In the genomic region with DNA sequence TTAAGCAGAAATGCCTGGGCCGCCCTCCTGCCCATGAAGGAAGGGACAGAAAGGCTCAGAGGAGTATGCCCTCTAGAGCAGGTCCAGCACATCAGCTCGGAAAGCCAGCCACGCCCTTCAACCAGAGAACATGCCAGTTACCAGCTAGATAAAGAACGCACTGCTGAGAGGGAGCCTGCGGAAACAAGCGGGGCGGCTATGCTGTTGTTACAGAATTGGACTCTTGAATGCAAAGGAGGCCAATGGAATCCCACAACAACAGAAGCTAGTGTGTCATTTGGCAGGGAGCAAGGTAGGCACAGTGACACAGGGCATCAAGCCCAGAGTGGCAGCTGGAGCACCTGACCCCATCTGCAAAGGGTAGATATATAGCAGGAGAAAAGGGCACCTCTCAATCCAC, we compare ENCODE assay signal across 20 cellular contexts.
DNase-seq lines count a peak whose midpoint lies in the region; ATAC-seq and TF ChIP-seq lines count a peak whose summit lies in the region.
"Had no signal": no experiment of that assay in that cellular context is flagged by ENCODE, and none has a peak within 500 bp of the region (broad histone marks: within the 10 kb centered on the region; RNA-seq: fewer than 3 reads in every experiment).

No MANE protein-coding gene starts in this region.

- H3K27me3 Mint-ChIP-seq in CD8-positive, alpha-beta memory T cell, result no peaks in the 10 kb centered on the region
- H3K27me3 Mint-ChIP-seq in natural killer cell treated with Interleukin-12 subunit alpha and Interleukin-12 subunit beta and Interleukin-15 and Interleukin-18, amount 100 ng/mL, for 72 hours, result no peaks in the 10 kb centered on the region
- H3K27me3 Mint-ChIP-seq: activated CD4-positive, alpha-beta memory T cell treated with anti-CD3 and anti-CD28 coated beads, Interleukin-2, amount 10 ng/mL, durations not matched to agents 7 days and 5 days had no signal

- no peaks in the 10 kb centered on the region for H3K9me3 ChIP-seq in CD8-positive, alpha-beta memory T cell (ENCODE audit: low read length)
- H3K9me3 ChIP-seq in Loucy (ENCODE audit: insufficient read depth, low read depth, low read length), result no peaks in the 10 kb centered on the region
- H3K9me3 ChIP-seq: Peyer's patch had no signal

- peak; percentile 86 for ATAC-seq in Right ventricle myocardium superior (ENCODE audit: poor library complexity)
- ATAC-seq in natural killer cell treated with Interleukin-12 subunit alpha and Interleukin-12 subunit beta and Interleukin-15 and Interleukin-18, amount 100 ng/mL, for 72 hours, result no peak
- ATAC-seq: stimulated activated naive CD8-positive, alpha-beta T cell treated with anti-CD3 and anti-CD28 coated beads, Interleukin-15, amount 100 ng/mL, for 72 hours; WTC11 had no signal

- 0 out of 2 replicates have a peak overlapping the region, but pooled peaks have one; percentile 16 for H2AFZ ChIP-seq in Loucy (ENCODE audit: low read length)

- H3K27ac ChIP-seq in CD8-positive, alpha-beta memory T cell (ENCODE audit: low read depth, low read length), result no peak overlapping the region
- H3K27ac ChIP-seq: Peyer's patch, SK-N-MC had no signal

- TF ChIP-seq CTCF in Loucy (conservative IDR thresholded peaks at IDR 0.05; ENCODE audit: low read length), result no peak

- intact Hi-C loops in Right ventricle myocardium superior (cut with DNase I), result no loop called here

- peaks cover 6% of the 10 kb centered on the region for H3K4me1 ChIP-seq in CD8-positive, alpha-beta memory T cell (ENCODE audit: insufficient read depth, low read length)
- H3K4me1 ChIP-seq in Loucy (ENCODE audit: insufficient read depth, low read length, poor library complexity, severe bottlenecking), result peaks cover 49% of the 10 kb centered on the region
- H3K4me1 ChIP-seq: Peyer's patch had no signal

- CTCF ChIA-PET in CD8-positive, alpha-beta memory T cell (lab: Charles Lee), result interaction anchor here (2.3 kb wide), 1 partner anchor 9 kb away, joined by 6 read pairs; no protein-coding TSS in a partner anchor

- H3K4me1 Mint-ChIP-seq in CD8-positive, alpha-beta memory T cell, result peaks cover 34 to 37% (median 35%) of the 10 kb centered on the region in 3 donors
- peaks cover 50 to 61% of the 10 kb centered on the region in 2 donors for H3K4me1 Mint-ChIP-seq in natural killer cell treated with Interleukin-12 subunit alpha and Interleukin-12 subunit beta and Interleukin-15 and Interleukin-18, amount 100 ng/mL, for 72 hours (ENCODE audit: low read depth in 2 of 2)

- peak overlapping the region; percentile 26 for H3K4me2 ChIP-seq in Loucy (ENCODE audit: low read depth, low read length, poor library complexity, severe bottlenecking)

- H3F3A ChIP-seq in Loucy (ENCODE audit: low read depth), result no peaks in the 10 kb centered on the region

- POLR2A ChIA-PET in CD8-positive, alpha-beta memory T cell (lab: Charles Lee), result no interaction called here

- no peaks in the 10 kb centered on the region for H4K20me1 ChIP-seq in Loucy (ENCODE audit: insufficient read depth, low read length, poor library complexity, severe bottlenecking)

- no peaks in the 10 kb centered on the region for H3K9me3 Mint-ChIP-seq in CD8-positive, alpha-beta memory T cell
- H3K9me3 Mint-ChIP-seq in natural killer cell treated with Interleukin-12 subunit alpha and Interleukin-12 subunit beta and Interleukin-15 and Interleukin-18, amount 100 ng/mL, for 72 hours, result no peaks in the 10 kb centered on the region
- H3K9me3 Mint-ChIP-seq: activated CD4-positive, alpha-beta memory T cell treated with anti-CD3 and anti-CD28 coated beads, Interleukin-2, amount 10 ng/mL, durations not matched to agents 7 days and 5 days; stimulated activated naive CD8-positive, alpha-beta T cell treated with anti-CD3 and anti-CD28 coated beads, Interleukin-15, amount 100 ng/mL, for 72 hours had no signal

- H3K36me3 Mint-ChIP-seq in CD8-positive, alpha-beta memory T cell, result peaks cover 3 to 15% (median 8%) of the 10 kb centered on the region in 3 donors
- H3K36me3 Mint-ChIP-seq in natural killer cell treated with Interleukin-12 subunit alpha and Interleukin-12 subunit beta and Interleukin-15 and Interleukin-18, amount 100 ng/mL, for 72 hours, result no peaks in the 10 kb centered on the region
- H3K36me3 Mint-ChIP-seq: WTC11 had no signal

- no peak overlapping the region for H3K4me3 ChIP-seq in CD8-positive, alpha-beta memory T cell (ENCODE audit: low read length)
- no peak overlapping the region for H3K4me3 ChIP-seq in Loucy (ENCODE audit: low read length, poor library complexity, severe bottlenecking)
- H3K4me3 ChIP-seq: dorsolateral prefrontal cortex, lung, Peyer's patch, SK-N-MC had no signal

- no peak overlapping the region for H3K4me3 Mint-ChIP-seq in CD8-positive, alpha-beta memory T cell
- H3K4me3 Mint-ChIP-seq in natural killer cell treated with Interleukin-12 subunit alpha and Interleukin-12 subunit beta and Interleukin-15 and Interleukin-18, amount 100 ng/mL, for 72 hours, result no peak overlapping the region
- H3K4me3 Mint-ChIP-seq: activated CD4-positive, alpha-beta memory T cell treated with anti-CD3 and anti-CD28 coated beads, Interleukin-2, amount 10 ng/mL, durations not matched to agents 7 days and 5 days; stimulated activated naive CD8-positive, alpha-beta T cell treated with anti-CD3 and anti-CD28 coated beads, Interleukin-15, amount 100 ng/mL, for 72 hours; WTC11 had no signal

- no peaks in the 10 kb centered on the region for H3K36me3 ChIP-seq in CD8-positive, alpha-beta memory T cell (ENCODE audit: insufficient read depth, low read length)
- no peaks in the 10 kb centered on the region for H3K36me3 ChIP-seq in Loucy (ENCODE audit: insufficient read depth, low read length)
- H3K36me3 ChIP-seq: Peyer's patch had no signal

- no peaks in the 10 kb centered on the region for H3K27me3 ChIP-seq in CD8-positive, alpha-beta memory T cell (ENCODE audit: insufficient read depth, low read length, poor library complexity, severe bottlenecking)
- H3K27me3 ChIP-seq in Loucy (ENCODE audit: insufficient read depth, low read length, poor library complexity, severe bottlenecking), result no peaks in the 10 kb centered on the region
- H3K27me3 ChIP-seq: dorsolateral prefrontal cortex, Peyer's patch had no signal

- peak overlapping the region in 5 of 8 donors; percentile 36 to 73 (median 64) for H3K27ac Mint-ChIP-seq in CD8-positive, alpha-beta memory T cell
- peak overlapping the region; percentile 31 to 51 for H3K27ac Mint-ChIP-seq in natural killer cell treated with Interleukin-12 subunit alpha and Interleukin-12 subunit beta and Interleukin-15 and Interleukin-18, amount 100 ng/mL, for 72 hours
- H3K27ac Mint-ChIP-seq: stimulated activated naive CD8-positive, alpha-beta T cell treated with anti-CD3 and anti-CD28 coated beads, Interleukin-15, amount 100 ng/mL, for 72 hours; WTC11 had no signal

- DNase-seq in CD8-positive, alpha-beta memory T cell, result no peak
- DNase-seq in Right ventricle myocardium superior (peak; percentile 56), H4 (ENCODE audit: low spot score) (no peak), DMS 273 (lab: John Stamatoyannopoulos, UW; ENCODE audit: unreplicated experiment) (no peak), NCI-H524 treated with DMSO at 0.1 percent for 48 hours (lab: John Stamatoyannopoulos, UW) (no peak)
- no peak for DNase-seq in natural killer cell treated with Interleukin-12 subunit alpha and Interleukin-12 subunit beta and Interleukin-15 and Interleukin-18, amount 100 ng/mL, for 72 hours (ENCODE audit: low spot score)
- DNase-seq in stimulated activated CD4-positive, alpha-beta T cell treated with anti-CD3 and anti-CD28 coated beads, Interleukin-4, amount 100 ng/mL, for 24 hours, result no peak
- DNase-seq: dorsolateral prefrontal cortex, erythroblast, foreskin melanocyte, NCI-H1417 treated with DMSO at 0.1 percent for 48 hours, NCI-H226, trophoblast cell had no signal

- H3K9ac ChIP-seq in Loucy (ENCODE audit: low read depth, low read length, poor library complexity, severe bottlenecking), result peak overlapping the region; percentile 26

- H3K79me2 ChIP-seq in Loucy (ENCODE audit: insufficient read depth, low read length), result no peaks in the 10 kb centered on the region

- H3K9me2 ChIP-seq in Loucy (replicated peaks; ENCODE audit: low read depth, low read length), result no peaks in the 10 kb centered on the region
